ENCODE assay signal across 19 cellular contexts in the genomic region with DNA sequence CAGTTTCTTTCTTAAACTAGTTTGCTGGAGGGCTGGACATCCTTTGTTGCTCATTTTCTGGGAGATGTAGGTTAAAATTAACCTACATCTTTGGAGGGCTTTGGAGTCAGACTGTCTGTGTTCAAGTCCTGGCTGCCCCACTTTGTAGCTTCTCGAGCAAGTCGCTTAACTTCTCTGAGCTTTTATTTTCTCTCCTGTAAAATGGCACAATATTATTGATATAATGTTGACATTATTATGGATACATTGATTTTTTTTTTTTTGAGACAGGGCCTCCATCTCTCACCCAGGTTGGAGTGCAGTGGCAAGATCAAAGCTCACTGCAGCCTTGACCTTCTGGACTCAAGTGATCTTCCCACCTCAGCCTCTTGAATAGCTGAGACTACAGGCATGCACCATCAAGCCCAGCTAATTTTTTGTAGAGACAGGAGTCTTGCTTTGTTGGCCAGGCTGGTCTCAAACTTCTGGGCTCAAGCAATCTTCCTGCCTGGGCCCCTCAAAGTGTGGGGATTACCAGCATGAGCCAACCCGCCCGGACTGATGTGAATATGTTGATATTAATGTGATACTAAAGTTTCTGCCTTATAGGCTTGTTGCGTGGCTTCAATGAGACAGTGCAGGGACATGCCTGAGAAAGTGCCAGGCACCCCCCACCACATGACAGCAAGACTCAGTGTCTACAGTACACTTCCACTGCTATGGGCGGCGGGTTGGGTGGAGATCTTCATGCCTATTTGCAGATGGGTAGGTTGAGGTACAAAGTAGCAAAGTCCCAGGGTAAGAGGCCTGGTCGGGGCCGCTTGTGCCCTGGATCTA. TPM values are rescaled to one million over a fixed set of nuclear protein-coding genes. Genes with fewer than 3 reads are reported as not detected.
DNase-seq lines count a peak whose midpoint lies in the region; ATAC-seq and TF ChIP-seq lines count a peak whose summit lies in the region.
"Had no signal": no experiment of that assay in that cellular context is flagged by ENCODE, and none has a peak within 500 bp of the region (broad histone marks: within the 10 kb centered on the region; RNA-seq: fewer than 3 reads in every experiment).

No MANE protein-coding gene starts in this region.

- no peaks in the 10 kb centered on the region for H3K9me3 Mint-ChIP-seq in T-cell
- H3K9me3 Mint-ChIP-seq in mesothelial cell of epicardium, result peaks cover 3% of the 10 kb centered on the region

- H3K4me2 ChIP-seq in BLaER1, result peak overlapping the region; percentile 82
- 0 out of 2 replicates have a peak overlapping the region, but pooled peaks have one; percentile 49 for H3K4me2 ChIP-seq in DOHH2 (ENCODE audit: low read length)

- no peak for TF ChIP-seq CTCF in DOHH2 (IDR thresholded peaks at IDR 0.05; ENCODE audit: low read depth, low read length, poor library complexity, severe bottlenecking)
- TF ChIP-seq CTCF in mesothelial cell of epicardium (IDR thresholded peaks at IDR 0.05; ENCODE audit: unreplicated experiment), result no peak
- no peak for TF ChIP-seq CTCF in heart right ventricle (IDR thresholded peaks at IDR 0.05)

- no peaks in the 10 kb centered on the region for H3K9me2 ChIP-seq in DOHH2 (replicated peaks; ENCODE audit: control insufficient read depth, low read length)

- H3K27ac ChIP-seq in BLaER1 (peak overlapping the region; percentile 64), DOHH2 (ENCODE audit: low read depth, low read length) (no peak overlapping the region), heart right ventricle (no peak overlapping the region)
- H3K27ac ChIP-seq: coronary artery, foreskin keratinocyte, WERI-Rb-1 had no signal

- H4K20me1 ChIP-seq in BLaER1 (no peaks in the 10 kb centered on the region), DOHH2 (ENCODE audit: control insufficient read depth, insufficient read depth, low read depth, low read length) (no peaks in the 10 kb centered on the region)

- H3K36me3 Mint-ChIP-seq in T-cell (no peaks in the 10 kb centered on the region), mesothelial cell of epicardium (peaks cover 3% of the 10 kb centered on the region)

- no peak for ATAC-seq in T-cell (replicated peaks in 1 of 4)
- ATAC-seq in GM21526 (IDR thresholded peaks at IDR 0.05; ENCODE audit: low FRiP score, unreplicated experiment), result no peak
- ATAC-seq in heart right ventricle, result no peak
- ATAC-seq in GM21717 (IDR thresholded peaks at IDR 0.05; ENCODE audit: unreplicated experiment), result no peak

- no peak overlapping the region; the same call in 1 of the 2 replicates for H3K9ac ChIP-seq in BLaER1

- H3K4me1 ChIP-seq in BLaER1 (peaks cover 80% of the 10 kb centered on the region), DOHH2 (ENCODE audit: control insufficient read depth, low read length) (peaks cover 79% of the 10 kb centered on the region), heart right ventricle (peaks cover 0 to 39% (median 4%) of the 10 kb centered on the region in 9 donors)

- POLR2A ChIA-PET in T-cell (lab: Charles Lee), result no interaction called here

- H3K27me3 ChIP-seq in BLaER1 (no peaks in the 10 kb centered on the region), DOHH2 (ENCODE audit: control insufficient read depth, low read length) (peaks cover 7% of the 10 kb centered on the region; the same call in 1 of the 2 replicates), heart right ventricle (no peaks in the 10 kb centered on the region)
- H3K27me3 ChIP-seq: foreskin keratinocyte had no signal

- H3F3A ChIP-seq in DOHH2 (ENCODE audit: control insufficient read depth, insufficient read depth), result peaks cover 21% of the 10 kb centered on the region

- CTCF ChIA-PET in T-cell (lab: Charles Lee), result no interaction called here

- WGBS in heart right ventricle, 2 donors, result 96 to 97% methylated on average over 9 of the region's 9 CpGs

- intact Hi-C loops in heart right ventricle (cut with DNase I), result no loop called here

- H3K9me3 ChIP-seq in BLaER1 (no peaks in the 10 kb centered on the region), DOHH2 (ENCODE audit: control insufficient read depth, insufficient read depth, low read length) (no peaks in the 10 kb centered on the region), heart right ventricle (no peaks in the 10 kb centered on the region)

- H3K4me1 Mint-ChIP-seq in T-cell (peaks cover 34 to 44% (median 42%) of the 10 kb centered on the region in 3 donors), mesothelial cell of epicardium (peaks cover 48% of the 10 kb centered on the region)

- H3K4me3 Mint-ChIP-seq in T-cell, result no peak overlapping the region
- peak overlapping the region; percentile 10 for H3K4me3 Mint-ChIP-seq in mesothelial cell of epicardium

- no peaks in the 10 kb centered on the region for H3K27me3 Mint-ChIP-seq in T-cell
- no peaks in the 10 kb centered on the region for H3K27me3 Mint-ChIP-seq in mesothelial cell of epicardium (ENCODE audit: low read depth)

- H3K36me3 ChIP-seq in BLaER1 (no peaks in the 10 kb centered on the region), DOHH2 (ENCODE audit: control insufficient read depth, low read length) (no peaks in the 10 kb centered on the region), heart right ventricle (no peaks in the 10 kb centered on the region)
- H3K36me3 ChIP-seq: WERI-Rb-1 had no signal

- no peak overlapping the region for H3K4me3 ChIP-seq in BLaER1
- H3K4me3 ChIP-seq in DOHH2 (ENCODE audit: low read length), result no peak overlapping the region
- no peak overlapping the region for H3K4me3 ChIP-seq in heart right ventricle

- H3K27ac Mint-ChIP-seq in T-cell, result peak overlapping the region; percentile 45 to 72
- H3K27ac Mint-ChIP-seq in mesothelial cell of epicardium, result peak overlapping the region; percentile 98

- H3K79me2 ChIP-seq in DOHH2 (ENCODE audit: control insufficient read depth, low read length), result no peaks in the 10 kb centered on the region

- DNase-seq in T-cell (no peak), mesothelial cell of epicardium (ENCODE audit: low spot score in 2 of 2, unreplicated experiment in 2 of 2) (no peak), heart right ventricle (no peak)
- DNase-seq: activated CD8-positive, alpha-beta memory T cell treated with anti-CD3 and anti-CD28 coated beads, Interleukin-2, amount 50 U/mL, for 48 hours; activated naive CD4-positive, alpha-beta T cell treated with Interleukin-2 at 50 U/mL for 16 hours; KBM-7; left ventricle myocardium superior; NCI-H1092 treated with DMSO at 0.1 percent for 48 hours; NCI-H2107; NCI-H526 treated with DMSO at 0.1 percent for 48 hours; SW 1271; WERI-Rb-1 had no signal

RNA-seq across cellular contexts. Expression of a gene that starts 31.6 kb away (rescaled TPM):
- total RNA-seq in T-cell (1 to 10 TPM; 1.8 to 6.3 (median 4.2) TPM), mesothelial cell of epicardium (18.6 to 22.4 TPM (median 19.1 TPM) in 3 replicates), heart right ventricle (1 to 10 TPM in 7 of 10 donors, under 1 TPM in 3; 0.22 to 3.8 (median 1.5) TPM)
- under 1 TPM; 0.22 to 0.78 TPM for polyA plus RNA-seq in heart right ventricle

RNA-seq across cellular contexts. Expression of a gene that starts 32.6 kb away (rescaled TPM):
- total RNA-seq in T-cell (not detected), mesothelial cell of epicardium (not detected in 3 replicates), heart right ventricle (not detected)
- not detected for polyA plus RNA-seq in heart right ventricle
- total RNA-seq: foreskin keratinocyte, left ventricle myocardium superior, temporal lobe had no signal
- polyA plus RNA-seq: foreskin keratinocyte had no signal

RNA-seq across cellular contexts. Expression of a gene that starts 37.4 kb away (rescaled TPM):
- total RNA-seq in T-cell, result not detected
- not detected in 3 replicates for total RNA-seq in mesothelial cell of epicardium
- total RNA-seq in heart right ventricle, result not detected
- polyA plus RNA-seq in heart right ventricle, result not detected
- total RNA-seq: foreskin keratinocyte, left ventricle myocardium superior, temporal lobe had no signal
- polyA plus RNA-seq: foreskin keratinocyte had no signal

RNA-seq across cellular contexts. Expression of a gene that starts 40.3 kb away (rescaled TPM):
- not detected for total RNA-seq in T-cell
- not detected in 3 replicates for total RNA-seq in mesothelial cell of epicardium
- total RNA-seq in heart right ventricle, result not detected
- polyA plus RNA-seq in heart right ventricle, result not detected
- total RNA-seq: foreskin keratinocyte, left ventricle myocardium superior, temporal lobe had no signal
- polyA plus RNA-seq: foreskin keratinocyte had no signal

RNA-seq across cellular contexts. Expression of a gene that starts 44.6 kb away (rescaled TPM):
- not detected for total RNA-seq in T-cell
- total RNA-seq in mesothelial cell of epicardium, result not detected in 3 replicates
- total RNA-seq in heart right ventricle, result not detected
- polyA plus RNA-seq in heart right ventricle, result not detected
- total RNA-seq: foreskin keratinocyte, left ventricle myocardium superior, temporal lobe had no signal
- polyA plus RNA-seq: foreskin keratinocyte had no signal
